9 cellular contexts compared by ENCODE assay signal in genomic region chr6:91560409-91560808, GRCh38.
"Had no signal": no experiment of that assay in that cellular context is flagged by ENCODE, and none has a peak within 500 bp of the region (broad histone marks: within the 10 kb centered on the region; RNA-seq: fewer than 3 reads in every experiment).

No MANE protein-coding gene starts in this region.

- H3K27ac Mint-ChIP-seq: GM23338, H9, HFFc6 had no signal

- H3K27ac ChIP-seq: GM23248 had no signal

- H3K9me3 ChIP-seq: HAP-1 had no signal

- DNase-seq: GM23248, GOT3, H7, H9, HCEC 1CT, HFFc6 had no signal

- H3K4me3 Mint-ChIP-seq: GM23338, H9, HFFc6 had no signal

- H3K4me1 ChIP-seq: HAP-1 had no signal

- H3K4me3 ChIP-seq: GM23248, GM23338, HAP-1 had no signal

- ATAC-seq: GM23338, HCT116 had no signal

- H3K4me1 Mint-ChIP-seq: GM23338, H9 had no signal

- H3K36me3 ChIP-seq: HAP-1 had no signal
